In the genomic region with DNA sequence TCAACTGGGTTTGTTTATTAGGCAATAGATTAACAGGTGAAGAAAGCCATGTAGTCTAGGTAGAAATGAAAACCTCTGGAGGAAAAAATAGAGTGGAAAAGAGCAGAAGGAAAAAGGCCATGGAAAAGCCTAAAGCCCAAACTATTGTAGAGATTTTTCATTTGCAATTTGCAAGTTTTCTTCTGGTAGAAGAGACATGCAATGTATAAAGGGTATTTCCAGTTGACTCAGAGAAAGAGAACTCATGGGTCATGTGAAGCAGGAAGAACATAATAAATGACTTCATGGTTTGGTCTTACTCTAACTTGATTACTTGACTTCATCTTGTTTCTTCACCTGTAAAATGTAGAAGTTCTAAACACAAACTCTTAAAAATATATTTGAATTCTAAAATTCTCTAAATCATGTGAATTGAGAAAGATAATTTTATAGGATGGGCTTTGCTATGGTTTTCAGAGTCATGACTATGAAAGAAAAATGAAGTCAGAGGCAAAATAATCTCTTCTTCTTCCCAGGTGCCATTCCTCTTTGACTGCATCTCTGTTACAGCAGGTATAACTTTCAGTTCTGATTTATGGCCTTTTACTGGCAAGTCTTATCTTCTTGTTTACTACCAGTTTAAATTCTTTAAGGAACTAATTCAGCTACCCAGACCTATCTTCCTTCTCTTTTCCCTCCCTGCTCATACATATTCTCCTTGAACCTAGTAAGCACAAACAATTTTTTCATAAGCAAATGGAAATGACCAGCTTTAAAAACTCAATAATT, we compare ENCODE assay signal across 9 cellular contexts. TPM values are rescaled to one million over a fixed set of nuclear protein-coding genes. Genes with fewer than 3 reads are reported as not detected.
DNase-seq lines count a peak whose midpoint lies in the region; ATAC-seq lines count a peak whose summit lies in the region.
"Had no signal": no experiment of that assay in that cellular context is flagged by ENCODE, and none has a peak within 500 bp of the region (broad histone marks: within the 10 kb centered on the region; RNA-seq: fewer than 3 reads in every experiment).

No MANE protein-coding gene starts in this region.

- no peaks in the 10 kb centered on the region for H3K9me3 Mint-ChIP-seq in activated T-cell treated with anti-CD3 and anti-CD28 coated beads, Interleukin-2, amount 50 U/mL, for 4 hours
- peaks cover 6% of the 10 kb centered on the region for H3K9me3 Mint-ChIP-seq in activated naive CD8-positive, alpha-beta T cell (ENCODE audit: low read depth)
- peaks cover 0 to 6% of the 10 kb centered on the region in 2 donors for H3K9me3 Mint-ChIP-seq in stimulated activated naive CD8-positive, alpha-beta T cell treated with anti-CD3 and anti-CD28 coated beads, Interleukin-15, amount 100 ng/mL, for 72 hours

- peaks cover 38% of the 10 kb centered on the region for H3K4me1 Mint-ChIP-seq in activated T-cell treated with anti-CD3 and anti-CD28 coated beads, Interleukin-2, amount 50 U/mL, for 4 hours (ENCODE audit: low read depth)
- H3K4me1 Mint-ChIP-seq in activated naive CD8-positive, alpha-beta T cell (ENCODE audit: low read depth): peaks cover 44% of the 10 kb centered on the region
- peaks cover 44% of the 10 kb centered on the region for H3K4me1 Mint-ChIP-seq in stimulated activated naive CD8-positive, alpha-beta T cell treated with anti-CD3 and anti-CD28 coated beads, Interleukin-15, amount 100 ng/mL, for 72 hours

- no peak for DNase-seq in activated T-cell treated with anti-CD3 and anti-CD28 coated beads, Interleukin-2, amount 50 U/mL, for 4 hours
- no peak for DNase-seq in activated T-cell treated with anti-CD3 and anti-CD28 coated beads, Interleukin-2, amount 50 U/mL, for 48 hours
- no peak for DNase-seq in stimulated activated naive CD8-positive, alpha-beta T cell treated with anti-CD3 and anti-CD28 coated beads, Interleukin-15, amount 100 ng/mL, for 72 hours
- DNase-seq in DMS153 treated with DMSO at 0.1 percent for 48 hours (lab: John Stamatoyannopoulos, UW; ENCODE audit: unreplicated experiment) (no peak), NCI-H748 (lab: John Stamatoyannopoulos, UW; ENCODE audit: unreplicated experiment) (no peak)
- DNase-seq in activated CD4-positive, alpha-beta T cell treated with anti-CD3 and anti-CD28 coated beads for 4 hours: no peak
- DNase-seq: erythroblast had no signal

- H3K27ac Mint-ChIP-seq in activated naive CD8-positive, alpha-beta T cell: peak overlapping the region; percentile 90
- H3K27ac Mint-ChIP-seq in stimulated activated naive CD8-positive, alpha-beta T cell treated with anti-CD3 and anti-CD28 coated beads, Interleukin-15, amount 100 ng/mL, for 72 hours: peak overlapping the region; percentile 80 to 97

- no peak overlapping the region for H3K4me3 Mint-ChIP-seq in activated T-cell treated with anti-CD3 and anti-CD28 coated beads, Interleukin-2, amount 50 U/mL, for 4 hours
- peak overlapping the region; percentile 55 for H3K4me3 Mint-ChIP-seq in activated naive CD8-positive, alpha-beta T cell
- peak overlapping the region; percentile 50 to 67 for H3K4me3 Mint-ChIP-seq in stimulated activated naive CD8-positive, alpha-beta T cell treated with anti-CD3 and anti-CD28 coated beads, Interleukin-15, amount 100 ng/mL, for 72 hours

- H3K36me3 Mint-ChIP-seq in activated T-cell treated with anti-CD3 and anti-CD28 coated beads, Interleukin-2, amount 50 U/mL, for 4 hours (ENCODE audit: insufficient read depth): no peaks in the 10 kb centered on the region
- H3K36me3 Mint-ChIP-seq in activated naive CD8-positive, alpha-beta T cell: peaks cover 3% of the 10 kb centered on the region

- ATAC-seq in activated T-cell treated with anti-CD3 and anti-CD28 coated beads, Interleukin-2, amount 50 U/mL, for 4 hours: peak; percentile 74 to 82
- peak; percentile 65 for ATAC-seq in HG02943 (IDR thresholded peaks at IDR 0.05; ENCODE audit: low read depth, unreplicated experiment)
- ATAC-seq in stimulated activated naive CD8-positive, alpha-beta T cell treated with anti-CD3 and anti-CD28 coated beads, Interleukin-15, amount 100 ng/mL, for 72 hours: peak; percentile 79

- no peaks in the 10 kb centered on the region for H3K27me3 Mint-ChIP-seq in activated T-cell treated with anti-CD3 and anti-CD28 coated beads, Interleukin-2, amount 50 U/mL, for 4 hours (ENCODE audit: low read depth)
- no peaks in the 10 kb centered on the region for H3K27me3 Mint-ChIP-seq in activated naive CD8-positive, alpha-beta T cell
- no peaks in the 10 kb centered on the region for H3K27me3 Mint-ChIP-seq in stimulated activated naive CD8-positive, alpha-beta T cell treated with anti-CD3 and anti-CD28 coated beads, Interleukin-15, amount 100 ng/mL, for 72 hours

RNA-seq across cellular contexts. Expression of gene TMC1, which starts 47.8 kb away (rescaled TPM):
- not detected for total RNA-seq in activated T-cell treated with anti-CD3 and anti-CD28 coated beads, Interleukin-2, amount 50 U/mL, for 4 hours
